ENCODE assay signal across 15 cellular contexts in the genomic region with DNA sequence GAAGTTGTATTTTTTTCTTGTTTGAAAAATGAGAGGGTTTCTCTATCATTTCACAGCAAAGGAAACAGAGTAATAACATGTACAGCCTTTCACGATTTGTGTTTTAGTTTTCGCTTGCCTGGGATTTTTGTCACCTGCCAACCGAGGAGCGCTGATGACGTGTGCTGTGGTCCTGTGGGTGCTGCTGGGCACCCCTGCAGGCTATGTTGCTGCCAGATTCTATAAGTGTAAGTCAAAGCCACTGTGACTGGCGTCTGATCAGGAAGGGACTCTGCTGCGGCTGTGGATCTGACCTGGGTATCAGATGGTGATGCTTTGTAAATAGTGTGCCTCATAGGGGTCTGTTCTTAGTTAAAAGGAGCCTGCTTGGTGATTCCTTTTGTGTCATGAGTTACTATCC.
"Had no signal": no experiment of that assay in that cellular context is flagged by ENCODE, and none has a peak within 500 bp of the region (broad histone marks: within the 10 kb centered on the region; RNA-seq: fewer than 3 reads in every experiment).

No MANE protein-coding gene starts in this region.

- H3K27ac ChIP-seq: gastroesophageal sphincter, heart right ventricle, pancreas, sigmoid colon had no signal

- H3K4me1 Mint-ChIP-seq: endodermal cell had no signal

- H3K27me3 Mint-ChIP-seq: activated CD8-positive, alpha-beta T cell treated with anti-CD3 and anti-CD28 coated beads for 36 hours; activated naive CD8-positive, alpha-beta T cell treated with anti-CD3 and anti-CD28 coated beads, Interleukin-2, amount 10 ng/mL, durations not matched to agents 7 days and 5 days had no signal

- DNase-seq: activated CD4-positive, CD25-positive, alpha-beta regulatory T cell treated with anti-CD3 and anti-CD28 coated beads, Interleukin-2, amount 50 U/mL, for 72 hours; activated CD8-positive, alpha-beta T cell treated with anti-CD3 and anti-CD28 coated beads for 36 hours; activated gamma-delta T cell; activated naive CD8-positive, alpha-beta T cell treated with anti-CD3 and anti-CD28 coated beads, Interleukin-2, amount 10 ng/mL, durations not matched to agents 7 days and 5 days; activated T-cell treated with anti-CD3 and anti-CD28 coated beads, Interleukin-2, amount 50 U/mL, for 48 hours; aorta; dermis blood vessel endothelial cell; endodermal cell; erythroblast; heart right ventricle; pancreas; sigmoid colon; spleen; T1000 had no signal

- H3K4me1 ChIP-seq: gastroesophageal sphincter, pancreas, sigmoid colon had no signal

- H3K27ac Mint-ChIP-seq: activated CD8-positive, alpha-beta T cell treated with anti-CD3 and anti-CD28 coated beads for 36 hours; activated naive CD8-positive, alpha-beta T cell treated with anti-CD3 and anti-CD28 coated beads, Interleukin-2, amount 10 ng/mL, durations not matched to agents 7 days and 5 days; endodermal cell had no signal

- H3K4me3 ChIP-seq: gastroesophageal sphincter, heart right ventricle, pancreas, sigmoid colon, spleen had no signal

- ATAC-seq: activated CD8-positive, alpha-beta T cell treated with anti-CD3 and anti-CD28 coated beads for 36 hours; gastroesophageal sphincter; heart right ventricle; pancreas had no signal

- H3K4me3 Mint-ChIP-seq: activated CD8-positive, alpha-beta T cell treated with anti-CD3 and anti-CD28 coated beads for 36 hours; activated naive CD8-positive, alpha-beta T cell treated with anti-CD3 and anti-CD28 coated beads, Interleukin-2, amount 10 ng/mL, durations not matched to agents 7 days and 5 days; endodermal cell had no signal

- H3K9me3 ChIP-seq: gastroesophageal sphincter, heart right ventricle, pancreas, sigmoid colon, spleen had no signal

- H3K27me3 ChIP-seq: gastroesophageal sphincter, heart right ventricle, pancreas, sigmoid colon, spleen had no signal

- H3K9me3 Mint-ChIP-seq: activated CD8-positive, alpha-beta T cell treated with anti-CD3 and anti-CD28 coated beads for 36 hours; activated naive CD8-positive, alpha-beta T cell treated with anti-CD3 and anti-CD28 coated beads, Interleukin-2, amount 10 ng/mL, durations not matched to agents 7 days and 5 days; endodermal cell had no signal
